17 cellular contexts compared by ENCODE assay signal in genomic region chr2:27702302-27702701, GRCh38.
"Had no signal": no experiment of that assay in that cellular context is flagged by ENCODE, and none has a peak within 500 bp of the region (broad histone marks: within the 10 kb centered on the region; RNA-seq: fewer than 3 reads in every experiment).

No MANE protein-coding gene starts in this region.

- ATAC-seq: foreskin keratinocyte had no signal

- H3K9me3 Mint-ChIP-seq: endodermal cell, nephron had no signal

- H3K27ac ChIP-seq: colonic mucosa, foreskin keratinocyte, sigmoid colon had no signal

- H3K4me3 Mint-ChIP-seq: endodermal cell, nephron had no signal

- H3K27me3 ChIP-seq: colonic mucosa, foreskin keratinocyte, sigmoid colon had no signal

- H3K27ac Mint-ChIP-seq: endodermal cell, nephron had no signal

- H3K4me3 ChIP-seq: colonic mucosa, mucosa of descending colon, sigmoid colon had no signal

- H3K9me3 ChIP-seq: colonic mucosa, mucosa of descending colon, sigmoid colon had no signal

- DNase-seq: cerebellar nuclear complex; colonic mucosa; dermis blood vessel endothelial cell; endodermal cell; erythroblast; foreskin keratinocyte; hippocampal formation; kidney glomerular epithelial cell; mammary epithelial cell; mucosa of descending colon; sigmoid colon; stimulated activated CD4-positive, alpha-beta T cell treated with anti-CD3 and anti-CD28 coated beads, Interleukin-15, amount 100 ng/mL, for 24 hours; stimulated activated CD4-positive, alpha-beta T cell treated with anti-CD3 and anti-CD28 coated beads, Interleukin-1b, Interleukin-23, amount 100 ng/mL, for 48 hours; stimulated activated CD4-positive, alpha-beta T cell treated with anti-CD3 and anti-CD28 coated beads, Interleukin-4, amount 100 ng/mL, for 24 hours; stimulated activated naive CD4-positive, alpha-beta T cell; trophoblast cell had no signal

- H3K36me3 ChIP-seq: colonic mucosa had no signal

- H3K4me1 ChIP-seq: colonic mucosa had no signal
